ENCODE assay signal across 19 cellular contexts in the genomic region with DNA sequence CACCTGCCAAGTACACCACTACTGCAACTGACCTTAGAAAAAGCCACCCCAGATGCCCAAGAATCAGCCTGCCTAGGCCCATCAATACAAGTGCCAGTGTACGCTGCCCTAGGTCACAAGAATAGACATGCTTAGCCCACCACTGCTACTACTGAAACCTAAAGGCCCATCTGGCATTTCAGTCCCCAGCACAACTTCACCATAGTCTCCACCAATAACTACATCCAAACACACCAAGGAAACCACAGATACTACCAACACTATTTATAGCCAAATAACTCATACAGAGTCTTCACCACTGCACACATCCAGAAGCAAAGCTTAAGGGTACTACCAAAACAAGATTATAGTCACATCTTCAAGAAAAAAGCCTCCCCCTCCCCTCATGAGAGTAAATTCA. TPM values are rescaled to one million over a fixed set of nuclear protein-coding genes. Genes with fewer than 3 reads are reported as not detected.
DNase-seq lines count a peak whose midpoint lies in the region; ATAC-seq and TF ChIP-seq lines count a peak whose summit lies in the region.
"Had no signal": no experiment of that assay in that cellular context is flagged by ENCODE, and none has a peak within 500 bp of the region (broad histone marks: within the 10 kb centered on the region; RNA-seq: fewer than 3 reads in every experiment).

No MANE protein-coding gene starts in this region.

- ATAC-seq in GM19395 (IDR thresholded peaks at IDR 0.05; ENCODE audit: unreplicated experiment) (peak; percentile 90), HG02981 (IDR thresholded peaks at IDR 0.05; ENCODE audit: unreplicated experiment) (peak; percentile 64), RWPE2 (ENCODE audit: low read depth) (no peak)
- ATAC-seq: heart left ventricle, Panc1 had no signal

- H3K9me3 ChIP-seq in BLaER1 (peaks cover 30% of the 10 kb centered on the region), RWPE2 (ENCODE audit: severe bottlenecking) (no peaks in the 10 kb centered on the region), Peyer's patch (peaks cover 0 to 1% (median 0%) of the 10 kb centered on the region in 4 donors)

- no peak overlapping the region for H3K27ac Mint-ChIP-seq in activated naive CD4-positive, alpha-beta T cell treated with anti-CD3 and anti-CD28 coated beads, Interleukin-2, amount 10 ng/mL, durations not matched to agents 7 days and 5 days
- H3K27ac Mint-ChIP-seq: endodermal cell, progenitor cell of endocrine pancreas had no signal

- peak overlapping the region; percentile 78 for H3K4me2 ChIP-seq in BLaER1

- peaks cover 25% of the 10 kb centered on the region for H3K4me1 ChIP-seq in BLaER1
- H3K4me1 ChIP-seq in RWPE2 (ENCODE audit: insufficient read depth, poor library complexity, severe bottlenecking), result peaks cover 14% of the 10 kb centered on the region
- H3K4me1 ChIP-seq in Peyer's patch, result no peaks in the 10 kb centered on the region

- no peaks in the 10 kb centered on the region for H4K20me1 ChIP-seq in BLaER1

- DNase-seq in RWPE2 (ENCODE audit: low spot score), result no peak
- no peak for DNase-seq in NCI-H1105 (lab: John Stamatoyannopoulos, UW)
- no peak for DNase-seq in Peyer's patch
- no peak for DNase-seq in DMS153 (lab: John Stamatoyannopoulos, UW)
- no peak for DNase-seq in activated naive CD4-positive, alpha-beta T cell treated with anti-CD3 and anti-CD28 coated beads, Interleukin-2, amount 10 ng/mL, durations not matched to agents 7 days and 5 days
- DNase-seq: ACHN; endodermal cell; heart left ventricle; lower lobe of right lung; NCI-H345; stimulated activated CD4-positive, alpha-beta T cell treated with anti-CD3 and anti-CD28 coated beads, Interleukin-4, amount 100 ng/mL, for 4 hours; T1000 had no signal

- no peak for TF ChIP-seq CTCF in RWPE2 (IDR thresholded peaks at IDR 0.05; ENCODE audit: poor library complexity, severe bottlenecking)
- TF ChIP-seq CTCF in Peyer's patch (IDR thresholded peaks at IDR 0.05), result no peak

- H3K36me3 Mint-ChIP-seq in activated naive CD4-positive, alpha-beta T cell treated with anti-CD3 and anti-CD28 coated beads, Interleukin-2, amount 10 ng/mL, durations not matched to agents 7 days and 5 days, result peaks cover 1% of the 10 kb centered on the region

- H3K4me1 Mint-ChIP-seq in activated naive CD4-positive, alpha-beta T cell treated with anti-CD3 and anti-CD28 coated beads, Interleukin-2, amount 10 ng/mL, durations not matched to agents 7 days and 5 days, result peaks cover 7% of the 10 kb centered on the region
- H3K4me1 Mint-ChIP-seq: endodermal cell had no signal

- no peak overlapping the region for H3K4me3 Mint-ChIP-seq in activated naive CD4-positive, alpha-beta T cell treated with anti-CD3 and anti-CD28 coated beads, Interleukin-2, amount 10 ng/mL, durations not matched to agents 7 days and 5 days
- H3K4me3 Mint-ChIP-seq: endodermal cell had no signal

- peaks cover 38% of the 10 kb centered on the region for H3K27me3 Mint-ChIP-seq in activated naive CD4-positive, alpha-beta T cell treated with anti-CD3 and anti-CD28 coated beads, Interleukin-2, amount 10 ng/mL, durations not matched to agents 7 days and 5 days

- H3K27ac ChIP-seq in BLaER1 (no peak overlapping the region), RWPE2 (ENCODE audit: poor library complexity, severe bottlenecking) (peak overlapping the region; percentile 73), Peyer's patch (no peak overlapping the region)
- H3K27ac ChIP-seq: lower lobe of right lung had no signal

- no peaks in the 10 kb centered on the region for H3K36me3 ChIP-seq in BLaER1
- H3K36me3 ChIP-seq in RWPE2 (ENCODE audit: low read depth), result no peaks in the 10 kb centered on the region
- no peaks in the 10 kb centered on the region for H3K36me3 ChIP-seq in Peyer's patch
- H3K36me3 ChIP-seq: heart left ventricle, lower lobe of right lung had no signal

- H3K9ac ChIP-seq in BLaER1, result no peak overlapping the region

- H3K9me3 Mint-ChIP-seq in activated naive CD4-positive, alpha-beta T cell treated with anti-CD3 and anti-CD28 coated beads, Interleukin-2, amount 10 ng/mL, durations not matched to agents 7 days and 5 days, result peaks cover 13% of the 10 kb centered on the region

- H3K27me3 ChIP-seq in BLaER1 (no peaks in the 10 kb centered on the region), RWPE2 (ENCODE audit: insufficient read depth, poor library complexity, severe bottlenecking) (no peaks in the 10 kb centered on the region), Peyer's patch (no peaks in the 10 kb centered on the region)

- H3K4me3 ChIP-seq in BLaER1, result no peak overlapping the region
- no peak overlapping the region for H3K4me3 ChIP-seq in RWPE2 (ENCODE audit: severe bottlenecking)
- no peak overlapping the region for H3K4me3 ChIP-seq in Peyer's patch
- H3K4me3 ChIP-seq: heart left ventricle, lower lobe of right lung had no signal

- CTCF ChIA-PET in activated naive CD4-positive, alpha-beta T cell treated with anti-CD3 and anti-CD28 coated beads, Interleukin-2, amount 10 ng/mL, durations not matched to agents 7 days and 5 days (lab: Charles Lee), result interaction anchor here (0.8 to 1.1 kb wide), 2 partner anchors 14 to 21 kb away, joined by 3 read pairs; no protein-coding TSS in a partner anchor

- TF ChIP-seq POLR2A in Peyer's patch (IDR thresholded peaks at IDR 0.05), result no peak

RNA-seq across cellular contexts. Expression of gene TREML4, which starts 28.2 kb away (rescaled TPM):
- not detected for total RNA-seq in Peyer's patch
- total RNA-seq: Daoy, endodermal cell, heart left ventricle, lower lobe of right lung, M059J, progenitor cell of endocrine pancreas had no signal

RNA-seq across cellular contexts. Expression of gene TREM1, which starts 30.1 kb away (rescaled TPM):
- 1 to 10 TPM in 1 of 4 donors, not detected in 3; 2.1 TPM for total RNA-seq in Peyer's patch
- total RNA-seq: Daoy, endodermal cell, M059J, progenitor cell of endocrine pancreas had no signal

RNA-seq across cellular contexts. Expression of gene TREML2, which starts 55.4 kb away (rescaled TPM):
- total RNA-seq in Peyer's patch, result under 1 TPM in 1 of 4 donors, not detected in 3; 0.40 TPM
- total RNA-seq: Daoy, endodermal cell, M059J, progenitor cell of endocrine pancreas had no signal
